16 cellular contexts compared by ENCODE assay signal in the genomic region with DNA sequence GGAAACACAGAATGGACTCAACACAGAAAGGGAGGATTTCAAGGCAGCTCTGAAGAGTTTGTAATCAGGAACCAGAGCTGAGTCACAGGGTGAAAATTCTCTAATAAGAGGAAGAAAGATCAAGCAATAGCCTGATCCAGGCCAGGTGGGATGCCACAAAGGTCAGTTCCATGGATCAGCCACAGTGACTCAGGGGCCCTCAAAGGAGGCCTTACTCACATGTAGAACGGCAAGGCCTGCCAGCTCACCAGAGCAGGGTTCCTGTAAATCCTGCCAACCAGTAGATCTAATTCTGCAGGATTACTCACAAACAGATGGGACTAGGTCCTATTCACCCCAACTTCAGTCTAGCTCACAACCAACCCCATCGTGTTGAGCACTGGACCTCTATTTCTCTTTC.
A peak's percentile ranks its signal among the peaks of the same experiment; 100 is the strongest.
DNase-seq lines count a peak whose midpoint lies in the region; ATAC-seq, FAIRE-seq and TF ChIP-seq lines count a peak whose summit lies in the region.
"Had no signal": no experiment of that assay in that cellular context is flagged by ENCODE, and none has a peak within 500 bp of the region (broad histone marks: within the 10 kb centered on the region; RNA-seq: fewer than 3 reads in every experiment).

No MANE protein-coding gene starts in this region.

- BruUV-seq in A673 (replicated peaks; lab: Mats Ljungman, UMichigan) = no TSS peak

- H2BK12ac ChIP-seq in neuronal stem cell (ENCODE audit: low read length) = no peak overlapping the region

- no peak for ATAC-seq in pancreas
- ATAC-seq: stimulated activated naive B cell treated with anti-CD40 and anti-IgM and Interleukin-4, amounts not matched to agents 10 μg/mL and 1 μg/mL and 100 μg/mL, for 72 hours had no signal

- no peak overlapping the region for H2BK15ac ChIP-seq in neuronal stem cell (ENCODE audit: low read length)

- H3K79me1 ChIP-seq in neuronal stem cell (ENCODE audit: low read depth, low read length) = no peaks in the 10 kb centered on the region

- no peak overlapping the region for H3K18ac ChIP-seq in neuronal stem cell (ENCODE audit: low read length)

- H4K91ac ChIP-seq in neuronal stem cell (ENCODE audit: low read depth, low read length, poor library complexity) = no peak overlapping the region

- FAIRE-seq in pancreas (lab: Jason Lieb, UNC) = no peak
- FAIRE-seq: TTC549 had no signal

- H3K14ac ChIP-seq in neuronal stem cell (ENCODE audit: low read length) = no peak overlapping the region

- H2AK5ac ChIP-seq in neuronal stem cell (ENCODE audit: low read depth, low read length) = no peak overlapping the region

- no peaks in the 10 kb centered on the region for H3K4me1 ChIP-seq in pancreas
- H3K4me1 ChIP-seq in neuronal stem cell (ENCODE audit: control insufficient read depth in 2 of 2, insufficient read depth in 1 of 2, low read depth in 1 of 2, low read length in 2 of 2) = peaks cover 0 to 5% of the 10 kb centered on the region in 2 donors
- H3K4me1 ChIP-seq in A673 (ENCODE audit: insufficient read depth, low read length, poor library complexity, severe bottlenecking) = no peaks in the 10 kb centered on the region
- H3K4me1 ChIP-seq: parathyroid adenoma had no signal

- no peak overlapping the region for H2AFZ ChIP-seq in neuronal stem cell (ENCODE audit: low read length)
- H2AFZ ChIP-seq: parathyroid adenoma had no signal

- POLR2A ChIA-PET in A673 (lab: Charles Lee; ENCODE audit: low non-redundant PET) = no interaction called here

- no peak overlapping the region for H3K9ac ChIP-seq in neuronal stem cell (ENCODE audit: low read depth, low read length, poor library complexity)
- H3K9ac ChIP-seq: parathyroid adenoma had no signal

- H2BK120ac ChIP-seq in neuronal stem cell (ENCODE audit: low read depth, low read length) = no peak overlapping the region

- no peaks in the 10 kb centered on the region for H3K9me3 ChIP-seq in pancreas
- H3K9me3 ChIP-seq in neuronal stem cell (replicated peaks in 1 of 2; ENCODE audit: control insufficient read depth in 2 of 2, insufficient read depth in 1 of 2, low read depth in 1 of 2, low read length in 2 of 2) = no peaks in the 10 kb centered on the region
- H3K9me3 ChIP-seq in A673 (ENCODE audit: low read depth, low read length, poor library complexity, severe bottlenecking) = no peaks in the 10 kb centered on the region

- H3K4ac ChIP-seq in neuronal stem cell (ENCODE audit: low read length) = no peak overlapping the region

- no peak overlapping the region for H3K4me2 ChIP-seq in neuronal stem cell (ENCODE audit: insufficient read depth, low read length, poor library complexity, severe bottlenecking)

- DNase-seq in DMS53 (lab: John Stamatoyannopoulos, UW) (peak; percentile 2), DMS53 treated with DMSO at 0.1 percent for 48 hours (lab: John Stamatoyannopoulos, UW; ENCODE audit: unreplicated experiment) (no peak), M059J (ENCODE audit: low read depth) (peak; percentile 97), epithelial cell of esophagus (ENCODE audit: low read depth) (peak; percentile 77), retinal pigment epithelial cell (ENCODE audit: low read depth) (peak; percentile 13), pancreas (no peak), neuronal stem cell (ENCODE audit: low spot score) (no peak), A673 (ENCODE audit: low spot score) (no peak)
- DNase-seq: activated CD4-positive, alpha-beta T cell treated with anti-CD3 and anti-CD28 coated beads, Interleukin-2, amount 50 U/mL, for 48 hours; CD4-positive, alpha-beta memory T cell; NCI-H2029; NCI-H510A treated with DMSO at 0.1 percent for 48 hours; stimulated activated naive B cell treated with anti-CD40 and anti-IgM and Interleukin-4, amounts not matched to agents 10 μg/mL and 1 μg/mL and 100 μg/mL, for 72 hours had no signal

- H3K27ac ChIP-seq in pancreas (no peak overlapping the region), neuronal stem cell (replicated peaks; ENCODE audit: low read length) (no peak overlapping the region), A673 (ENCODE audit: low read depth, low read length, poor library complexity, severe bottlenecking) (no peak overlapping the region)
- H3K27ac ChIP-seq: 22Rv1, parathyroid adenoma had no signal

- no peak overlapping the region for H3K23ac ChIP-seq in neuronal stem cell (ENCODE audit: low read depth, low read length, poor library complexity)

- H3K4me3 ChIP-seq in epithelial cell of esophagus (ENCODE audit: low read length) = no peak overlapping the region
- no peak overlapping the region for H3K4me3 ChIP-seq in retinal pigment epithelial cell (ENCODE audit: low read length)
- H3K4me3 ChIP-seq in pancreas = no peak overlapping the region
- H3K4me3 ChIP-seq in neuronal stem cell (ENCODE audit: low read length in 2 of 2) = no peak overlapping the region
- no peak overlapping the region for H3K4me3 ChIP-seq in A673 (ENCODE audit: low read depth, low read length, poor library complexity, severe bottlenecking)

- intact Hi-C loops in pancreas (cut with DNase I) = loop anchor here in 1 of 3 donors (10.0 kb wide), 1 partner anchor 1092 kb away; a partner anchor contains a TSS
- intact Hi-C loops in A673 (cut with micrococcal nuclease; ENCODE audit: unreplicated experiment) = no loop called here

- 76 to 89% methylated on average over 2 of the region's 2 CpGs for WGBS in pancreas, 2 donors
- no CpG with 5 or more reads among the region's 2 CpGs for WGBS in neuronal stem cell (ENCODE audit: extremely low coverage in 2 of 2, insufficient read length in 2 of 2, insufficient replicate concordance in 1 of 2), 2 donors

- H3K27me3 ChIP-seq in pancreas (no peaks in the 10 kb centered on the region), neuronal stem cell (ENCODE audit: control insufficient read depth in 3 of 3, insufficient read depth in 3 of 3, low read depth in 1 of 3, low read length in 3 of 3) (no peaks in the 10 kb centered on the region), A673 (replicated peaks; ENCODE audit: insufficient read depth, low read depth, low read length, poor library complexity) (peaks cover 19% of the 10 kb centered on the region)

- H4K8ac ChIP-seq in neuronal stem cell (ENCODE audit: low read depth, low read length) = no peak overlapping the region

- TF ChIP-seq CTCF in epithelial cell of esophagus (IDR thresholded peaks at IDR 0.05; ENCODE audit: insufficient read depth, low read depth, low read length, missing control alignments) (no peak), retinal pigment epithelial cell (conservative IDR thresholded peaks at IDR 0.05; ENCODE audit: low read depth, low read length) (no peak), pancreas (IDR thresholded peaks at IDR 0.05) (no peak), A673 (conservative IDR thresholded peaks at IDR 0.05; ENCODE audit: low read depth, low read length) (no peak)

- CTCF ChIA-PET in A673 (lab: Charles Lee) = no interaction called here

- H2BK5ac ChIP-seq in neuronal stem cell (ENCODE audit: low read length) = no peak overlapping the region

- H3K36me3 ChIP-seq in pancreas = no peaks in the 10 kb centered on the region
- H3K36me3 ChIP-seq in neuronal stem cell (replicated peaks in 1 of 2; ENCODE audit: control insufficient read depth in 2 of 2, insufficient read depth in 2 of 2, low read length in 2 of 2) = no peaks in the 10 kb centered on the region
- no peaks in the 10 kb centered on the region for H3K36me3 ChIP-seq in A673 (ENCODE audit: insufficient read depth, low read length, poor library complexity, severe bottlenecking)

Comparison
In these comparisons a context has a peak if more than half of its experiments do, and no peak if none do; other contexts are left out.
1. DNase-seq: peak in DMS53 (single experiment), M059J (single experiment), epithelial cell of esophagus (single experiment) and retinal pigment epithelial cell (single experiment); none in DMS53 treated with DMSO at 0.1 percent for 48 hours (single experiment), pancreas (0 of 6), neuronal stem cell (single experiment) and A673 (single experiment).